In the genomic region with DNA sequence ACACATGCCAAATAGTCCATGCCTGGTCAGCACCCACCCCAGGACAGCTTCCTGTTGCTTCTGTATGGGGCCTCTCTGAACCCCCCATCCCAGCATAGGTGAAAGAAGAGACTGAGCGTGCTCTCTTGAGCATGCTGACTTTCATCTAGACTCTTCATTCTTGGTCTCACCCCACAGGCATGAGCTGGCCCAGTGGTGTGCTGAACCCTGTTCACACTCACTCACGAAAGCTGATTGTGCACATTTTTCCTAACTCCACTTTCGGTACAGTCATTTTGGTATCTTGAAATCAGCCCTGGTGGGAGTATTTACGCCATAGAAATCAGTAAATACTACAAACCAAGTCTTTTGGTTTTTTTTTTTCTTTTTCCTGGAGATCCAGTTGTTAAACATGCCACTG, we compare ENCODE assay signal across 1 cellular context.
TF ChIP-seq lines count a peak whose summit lies in the region.

No MANE protein-coding gene starts in this region.

TF ChIP-seq in H1, 55 proteins besides CTCF, POLR2A, EP300 and RAD21 (continued from another document):
- TF ChIP-seq YY1 (IDR thresholded peaks at IDR 0.05; ENCODE audit: low read depth, low read length): no peak
- TF ChIP-seq FOSL1 (IDR thresholded peaks at IDR 0.05; ENCODE audit: insufficient read depth, low read depth, low read length): no peak
- TF ChIP-seq SIRT6 (IDR thresholded peaks at IDR 0.05; ENCODE audit: low read length): no peak
- no peak for TF ChIP-seq KDM4A (IDR thresholded peaks at IDR 0.05; ENCODE audit: low read depth, low read length, severe bottlenecking)
- TF ChIP-seq, protein P1, sequence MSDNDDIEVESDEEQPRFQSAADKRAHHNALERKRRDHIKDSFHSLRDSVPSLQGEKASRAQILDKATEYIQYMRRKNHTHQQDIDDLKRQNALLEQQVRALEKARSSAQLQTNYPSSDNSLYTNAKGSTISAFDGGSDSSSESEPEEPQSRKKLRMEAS (IDR thresholded peaks at IDR 0.05): no peak
- no peak for TF ChIP-seq EZH2 (IDR thresholded peaks at IDR 0.05; ENCODE audit: low read depth, low read length, severe bottlenecking)
- TF ChIP-seq KDM1A (IDR thresholded peaks at IDR 0.05; ENCODE audit: borderline replicate concordance, low read length): no peak
- no peak for TF ChIP-seq SUZ12 (IDR thresholded peaks at IDR 0.05; ENCODE audit: low read length)
- no peak for TF ChIP-seq NRF1 (IDR thresholded peaks at IDR 0.05; ENCODE audit: low read depth, low read length)
- no peak for TF ChIP-seq GABPA (IDR thresholded peaks at IDR 0.05; ENCODE audit: borderline replicate concordance, insufficient read depth, low read length)
- TF ChIP-seq, protein P2, sequence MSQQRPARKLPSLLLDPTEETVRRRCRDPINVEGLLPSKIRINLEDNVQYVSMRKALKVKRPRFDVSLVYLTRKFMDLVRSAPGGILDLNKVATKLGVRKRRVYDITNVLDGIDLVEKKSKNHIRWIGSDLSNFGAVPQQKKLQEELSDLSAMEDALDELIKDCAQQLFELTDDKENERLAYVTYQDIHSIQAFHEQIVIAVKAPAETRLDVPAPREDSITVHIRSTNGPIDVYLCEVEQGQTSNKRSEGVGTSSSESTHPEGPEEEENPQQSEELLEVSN (IDR thresholded peaks at IDR 0.05): no peak
- TF ChIP-seq ZNF274 (IDR thresholded peaks at IDR 0.05; ENCODE audit: borderline replicate concordance, extremely low read depth, low read length): no peak
